In genomic region chr22:31537019-31537535, GRCh38 we compare ENCODE assay signal across 11 cellular contexts.
DNase-seq lines count a peak whose midpoint lies in the region; ATAC-seq lines count a peak whose summit lies in the region.
"Had no signal": no experiment of that assay in that cellular context is flagged by ENCODE, and none has a peak within 500 bp of the region (broad histone marks: within the 10 kb centered on the region; RNA-seq: fewer than 3 reads in every experiment).

No MANE protein-coding gene starts in this region.

- H3K4me1 Mint-ChIP-seq in activated naive CD4-positive, alpha-beta T cell treated with anti-CD3 and anti-CD28 coated beads, Interleukin-2, amount 50 U/mL, for 24 hours: peaks cover 52% of the 10 kb centered on the region

- peak overlapping the region; percentile 95 for H3K27ac Mint-ChIP-seq in activated naive CD4-positive, alpha-beta T cell treated with anti-CD3 and anti-CD28 coated beads, Interleukin-2, amount 50 U/mL, for 24 hours

- peak in 3 of 4 experiments; percentile 17 to 48 (median 17) for DNase-seq in stimulated activated CD4-positive, alpha-beta T cell treated with anti-CD3 and anti-CD28 coated beads, Interleukin-1b, Interleukin-23, amount 100 ng/mL, for 24 hours (ENCODE audit: low read depth in 4 of 4, low spot score in 1 of 4)
- DNase-seq in NCI-H774 (lab: John Stamatoyannopoulos, UW): no peak
- no peak for DNase-seq in CD1c-positive myeloid dendritic cell (ENCODE audit: extremely low spot score)
- DNase-seq in NCI-H1048 (lab: John Stamatoyannopoulos, UW): no peak
- DNase-seq: MM.1S, Peyer's patch, upper lobe of left lung had no signal

- H3K36me3 Mint-ChIP-seq in activated naive CD4-positive, alpha-beta T cell treated with anti-CD3 and anti-CD28 coated beads, Interleukin-2, amount 50 U/mL, for 24 hours: peaks cover 15% of the 10 kb centered on the region

- no peaks in the 10 kb centered on the region for H3K27me3 Mint-ChIP-seq in activated naive CD4-positive, alpha-beta T cell treated with anti-CD3 and anti-CD28 coated beads, Interleukin-2, amount 50 U/mL, for 24 hours

- ATAC-seq in GM19023 (IDR thresholded peaks at IDR 0.05; ENCODE audit: unreplicated experiment) (peak; percentile 61), HG02973 (IDR thresholded peaks at IDR 0.05; ENCODE audit: unreplicated experiment) (peak; percentile 50), GM18861 (IDR thresholded peaks at IDR 0.05; ENCODE audit: unreplicated experiment) (no peak)

- H3K9me3 Mint-ChIP-seq in activated naive CD4-positive, alpha-beta T cell treated with anti-CD3 and anti-CD28 coated beads, Interleukin-2, amount 50 U/mL, for 24 hours: no peaks in the 10 kb centered on the region

- no peak overlapping the region for H3K4me3 Mint-ChIP-seq in activated naive CD4-positive, alpha-beta T cell treated with anti-CD3 and anti-CD28 coated beads, Interleukin-2, amount 50 U/mL, for 24 hours

Comparison
In these comparisons a context has a peak if more than half of its experiments do, and no peak if none do; other contexts are left out.
1. DNase-seq: peak in stimulated activated CD4-positive, alpha-beta T cell treated with anti-CD3 and anti-CD28 coated beads, Interleukin-1b, Interleukin-23, amount 100 ng/mL, for 24 hours (3 of 4); none in NCI-H774 (single experiment), CD1c-positive myeloid dendritic cell (single experiment) and NCI-H1048 (single experiment).